Comparison of ENCODE assay signal across 22 cellular contexts in the genomic region with DNA sequence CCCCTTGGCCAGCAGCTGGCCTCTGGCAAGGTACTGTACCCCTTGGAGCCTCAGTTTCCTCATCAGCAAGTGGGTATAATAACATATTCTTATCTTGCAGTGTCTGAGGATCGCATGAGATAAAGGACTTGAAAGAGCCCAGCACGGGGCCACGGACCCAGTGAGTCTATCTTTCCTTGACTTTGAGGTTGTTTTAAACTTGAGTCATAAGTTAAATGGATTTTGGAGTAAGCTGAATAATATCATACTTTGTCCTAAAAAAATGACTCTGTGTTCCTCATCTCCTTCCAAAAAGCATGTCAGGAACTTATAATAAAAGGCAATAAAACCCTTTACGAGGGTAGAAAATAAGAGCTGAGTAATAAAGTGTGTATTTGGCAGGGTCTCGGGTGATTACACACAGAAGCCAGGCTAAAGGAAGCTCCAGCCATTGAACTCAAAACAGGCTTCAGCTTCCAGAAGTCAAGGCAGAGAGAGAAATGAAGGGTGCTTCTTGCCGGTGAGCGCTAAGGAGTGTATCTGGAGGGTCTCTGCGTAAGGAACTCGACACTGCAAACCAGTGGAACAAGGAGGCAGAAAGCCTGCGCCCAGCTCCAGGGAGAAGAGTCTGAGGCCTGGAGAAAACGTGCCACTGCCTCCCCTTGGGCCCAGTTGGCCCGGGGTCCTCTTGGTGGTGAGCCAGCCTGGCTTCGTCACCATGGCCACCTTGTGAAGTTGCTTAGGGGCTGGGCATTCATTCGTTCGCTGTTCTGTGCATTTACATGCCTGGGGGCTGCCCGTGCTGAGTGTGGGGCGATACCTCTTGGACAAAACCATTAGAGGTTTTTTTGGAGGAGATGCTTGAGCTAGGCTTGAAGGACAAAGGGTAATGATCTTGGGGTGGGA.
DNase-seq lines count a peak whose midpoint lies in the region; ATAC-seq and TF ChIP-seq lines count a peak whose summit lies in the region.
"Had no signal": no experiment of that assay in that cellular context is flagged by ENCODE, and none has a peak within 500 bp of the region (broad histone marks: within the 10 kb centered on the region; RNA-seq: fewer than 3 reads in every experiment).

No MANE protein-coding gene starts in this region.

- TF ChIP-seq POLR2A in thyroid gland (IDR thresholded peaks at IDR 0.05) = no peak

- CTCF ChIA-PET in PC-3 (lab: Charles Lee) = no interaction called here

- intact Hi-C loops in Right ventricle myocardium inferior (cut with DNase I) = no loop called here
- intact Hi-C loops in PC-3 (cut with micrococcal nuclease) = no loop called here
- intact Hi-C loops in lower lobe of right lung (cut with DNase I) = no loop called here
- intact Hi-C loops in thyroid gland (cut with DNase I) = no loop called here

- BruUV-seq in PC-3 (replicated peaks; lab: Mats Ljungman, UMichigan) = no TSS peak

- TF ChIP-seq CTCF in right atrium auricular region (IDR thresholded peaks at IDR 0.05) (no peak), PC-3 (conservative IDR thresholded peaks at IDR 0.05; ENCODE audit: low read depth, low read length) (no peak), lower lobe of right lung (IDR thresholded peaks at IDR 0.05) (no peak), thyroid gland (IDR thresholded peaks at IDR 0.05) (no peak)

- 39 to 44% methylated on average over 17 of the region's 17 CpGs for WGBS in thyroid gland, 2 donors

- H3K9ac ChIP-seq in PC-3 (ENCODE audit: low read length) = no peak overlapping the region

- ATAC-seq in Right ventricle myocardium inferior = no peak
- peak; percentile 85 for ATAC-seq in PC-3
- no peak for ATAC-seq in lower lobe of right lung
- ATAC-seq: A549; activated CD4-positive, alpha-beta T cell treated with anti-CD3 and anti-CD28 coated beads for 36 hours; activated CD8-positive, alpha-beta memory T cell treated with anti-CD3 and anti-CD28 coated beads, Interleukin-2, amount 10 ng/mL, durations not matched to agents 7 days and 5 days; left lobe of liver; pancreas had no signal

- no peaks in the 10 kb centered on the region for H4K20me1 ChIP-seq in PC-3 (ENCODE audit: low read length)

- peak overlapping the region; percentile 57 for H3K4me2 ChIP-seq in PC-3 (ENCODE audit: low read length)
- H3K4me2 ChIP-seq: A549 had no signal

- H3K9me3 ChIP-seq in right atrium auricular region (no peaks in the 10 kb centered on the region), PC-3 (ENCODE audit: low read length) (no peaks in the 10 kb centered on the region), lower lobe of right lung (no peaks in the 10 kb centered on the region), thyroid gland (no peaks in the 10 kb centered on the region)
- H3K9me3 ChIP-seq: A549, HAP-1, pancreas had no signal

- POLR2A ChIA-PET in PC-3 (lab: Charles Lee; ENCODE audit: unreplicated experiment) = no interaction called here

- no peaks in the 10 kb centered on the region for H3K27me3 ChIP-seq in right atrium auricular region
- H3K27me3 ChIP-seq in PC-3 (ENCODE audit: low read length) = no peaks in the 10 kb centered on the region
- H3K27me3 ChIP-seq in lower lobe of right lung (ENCODE audit: low read depth) = no peaks in the 10 kb centered on the region
- H3K27me3 ChIP-seq in thyroid gland = no peaks in the 10 kb centered on the region
- H3K27me3 ChIP-seq: cardiac muscle cell, pancreas had no signal

- no peaks in the 10 kb centered on the region for H3K9me2 ChIP-seq in PC-3 (replicated peaks; ENCODE audit: low read length)

- H3K4me1 ChIP-seq in right atrium auricular region (no peaks in the 10 kb centered on the region), PC-3 (ENCODE audit: insufficient read depth, low read length) (peaks cover 16% of the 10 kb centered on the region), lower lobe of right lung (no peaks in the 10 kb centered on the region), thyroid gland (peaks cover 35 to 46% of the 10 kb centered on the region in 2 donors)
- H3K4me1 ChIP-seq: A549, HAP-1, pancreas had no signal

- H3K36me3 ChIP-seq in right atrium auricular region (no peaks in the 10 kb centered on the region), PC-3 (ENCODE audit: low read depth, low read length) (no peaks in the 10 kb centered on the region), lower lobe of right lung (no peaks in the 10 kb centered on the region), thyroid gland (no peaks in the 10 kb centered on the region)
- H3K36me3 ChIP-seq: cardiac muscle cell, HAP-1, pancreas had no signal

- no peaks in the 10 kb centered on the region for H3F3A ChIP-seq in PC-3 (ENCODE audit: low read length, unreplicated experiment)

- no peaks in the 10 kb centered on the region for H3K79me2 ChIP-seq in PC-3 (ENCODE audit: low read length)

- H3K27ac ChIP-seq in right atrium auricular region = no peak overlapping the region
- peak overlapping the region; percentile 58 for H3K27ac ChIP-seq in PC-3 (ENCODE audit: low read length)
- H3K27ac ChIP-seq in lower lobe of right lung = no peak overlapping the region
- peak overlapping the region; percentile 73 to 90 (median 84) for H3K27ac ChIP-seq in thyroid gland
- H3K27ac ChIP-seq: A549, cardiac muscle cell, HL-60, pancreas had no signal

- DNase-seq in Right ventricle myocardium inferior (ENCODE audit: missing footprints) (peak; percentile 50), right atrium auricular region (ENCODE audit: low spot score) (no peak), PC-3 (peak; percentile 82), lower lobe of right lung (peak; percentile 22), thyroid gland (peak; percentile 67 to 75), HK-2 (ENCODE audit: unreplicated experiment) (no peak), NCI-H446 treated with DMSO at 0.1 percent for 48 hours (lab: John Stamatoyannopoulos, UW) (no peak), HuH-7.5 (ENCODE audit: low spot score) (no peak)
- DNase-seq: activated CD4-positive, alpha-beta T cell treated with anti-CD3 and anti-CD28 coated beads for 36 hours; activated CD8-positive, alpha-beta memory T cell treated with anti-CD3 and anti-CD28 coated beads, Interleukin-2, amount 10 ng/mL, durations not matched to agents 7 days and 5 days; amniotic stem cell; GF-D8; MV-4-11; NCI-H187 treated with DMSO at 0.1 percent for 48 hours; small intestine; stimulated activated CD4-positive, alpha-beta T cell treated with anti-CD3 and anti-CD28 coated beads, Interleukin-4, amount 100 ng/mL, for 4 hours had no signal

- no peak overlapping the region for H3K4me3 ChIP-seq in right atrium auricular region
- H3K4me3 ChIP-seq in PC-3 (ENCODE audit: low read length) = no peak overlapping the region
- no peak overlapping the region for H3K4me3 ChIP-seq in lower lobe of right lung
- H3K4me3 ChIP-seq in thyroid gland (replicated peaks in 1 of 3) = no peak overlapping the region
- H3K4me3 ChIP-seq: A549, cardiac muscle cell, HAP-1, pancreas had no signal

- no peak overlapping the region for H2AFZ ChIP-seq in PC-3 (ENCODE audit: low read length)

Comparison
In these comparisons a context has a peak if more than half of its experiments do, and no peak if none do; other contexts are left out.
1. DNase-seq: peak in Right ventricle myocardium inferior (single experiment), PC-3 (single experiment), lower lobe of right lung (single experiment) and thyroid gland (2 of 2); none in right atrium auricular region (single experiment), HK-2 (single experiment), NCI-H446 treated with DMSO at 0.1 percent for 48 hours (single experiment) and HuH-7.5 (single experiment).
2. H3K27ac ChIP-seq: peak in PC-3 (single experiment) and thyroid gland (3 of 3); none in right atrium auricular region (0 of 2) and lower lobe of right lung (single experiment).